In genomic region chr14:21703357-21704339, GRCh38 we compare ENCODE assay signal across 1 cellular context.
TF ChIP-seq lines count a peak whose summit lies in the region.

No MANE protein-coding gene starts in this region.

TF ChIP-seq in SK-N-SH, 30 proteins besides CTCF, POLR2A, EP300 and RAD21:
- TF ChIP-seq TEAD4 (IDR thresholded peaks at IDR 0.05; ENCODE audit: borderline replicate concordance, insufficient read depth) (no peak), GABPA (IDR thresholded peaks at IDR 0.05; ENCODE audit: low read depth) (no peak), POLR2AphosphoS5 (IDR thresholded peaks at IDR 0.05; ENCODE audit: low read depth, low read length) (no peak), MAX (IDR thresholded peaks at IDR 0.05; ENCODE audit: low read depth) (no peak), REST (IDR thresholded peaks at IDR 0.05; ENCODE audit: low read depth, low read length) (no peak), SMC3 (IDR thresholded peaks at IDR 0.05; ENCODE audit: low read depth, low read length) (no peak), RFX5 (IDR thresholded peaks at IDR 0.05; ENCODE audit: low read length) (no peak), SIN3A (IDR thresholded peaks at IDR 0.05; ENCODE audit: borderline replicate concordance, low read depth, low read length) (no peak), JUND (IDR thresholded peaks at IDR 0.05) (no peak), CHD2 (IDR thresholded peaks at IDR 0.05; ENCODE audit: low read length, partially characterized antibody) (no peak), FOXJ3 (CRISPR knock-in tag; IDR thresholded peaks at IDR 0.05) (no peak), TAF1 (IDR thresholded peaks at IDR 0.05; ENCODE audit: borderline replicate concordance, low read depth, low read length) (no peak), GATA2 (CRISPR knock-in tag; IDR thresholded peaks at IDR 0.05) (no peak), NFIC (IDR thresholded peaks at IDR 0.05; ENCODE audit: borderline replicate concordance) (no peak)
- TF ChIP-seq, protein P1, sequence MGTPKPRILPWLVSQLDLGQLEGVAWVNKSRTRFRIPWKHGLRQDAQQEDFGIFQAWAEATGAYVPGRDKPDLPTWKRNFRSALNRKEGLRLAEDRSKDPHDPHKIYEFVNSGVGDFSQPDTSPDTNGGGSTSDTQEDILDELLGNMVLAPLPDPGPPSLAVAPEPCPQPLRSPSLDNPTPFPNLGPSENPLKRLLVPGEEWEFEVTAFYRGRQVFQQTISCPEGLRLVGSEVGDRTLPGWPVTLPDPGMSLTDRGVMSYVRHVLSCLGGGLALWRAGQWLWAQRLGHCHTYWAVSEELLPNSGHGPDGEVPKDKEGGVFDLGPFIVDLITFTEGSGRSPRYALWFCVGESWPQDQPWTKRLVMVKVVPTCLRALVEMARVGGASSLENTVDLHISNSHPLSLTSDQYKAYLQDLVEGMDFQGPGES (IDR thresholded peaks at IDR 0.05; ENCODE audit: low read depth, low read length): no peak
- TF ChIP-seq, protein P2, sequence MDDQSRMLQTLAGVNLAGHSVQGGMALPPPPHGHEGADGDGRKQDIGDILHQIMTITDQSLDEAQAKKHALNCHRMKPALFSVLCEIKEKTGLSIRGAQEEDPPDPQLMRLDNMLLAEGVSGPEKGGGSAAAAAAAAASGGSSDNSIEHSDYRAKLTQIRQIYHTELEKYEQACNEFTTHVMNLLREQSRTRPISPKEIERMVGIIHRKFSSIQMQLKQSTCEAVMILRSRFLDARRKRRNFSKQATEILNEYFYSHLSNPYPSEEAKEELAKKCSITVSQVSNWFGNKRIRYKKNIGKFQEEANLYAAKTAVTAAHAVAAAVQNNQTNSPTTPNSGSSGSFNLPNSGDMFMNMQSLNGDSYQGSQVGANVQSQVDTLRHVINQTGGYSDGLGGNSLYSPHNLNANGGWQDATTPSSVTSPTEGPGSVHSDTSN (IDR thresholded peaks at IDR 0.05): no peak
